ENCODE assay signal across 11 cellular contexts in genomic region chr15:63232400-63232799, GRCh38. TPM values are rescaled to one million over a fixed set of nuclear protein-coding genes. Genes with fewer than 3 reads are reported as not detected.
DNase-seq lines count a peak whose midpoint lies in the region; ATAC-seq and TF ChIP-seq lines count a peak whose summit lies in the region.
"Had no signal": no experiment of that assay in that cellular context is flagged by ENCODE, and none has a peak within 500 bp of the region (broad histone marks: within the 10 kb centered on the region; RNA-seq: fewer than 3 reads in every experiment).

No MANE protein-coding gene starts in this region.

- DNase-seq in activated T-cell treated with anti-CD3 and anti-CD28 coated beads, Interleukin-2, amount 50 U/mL, for 24 hours, result no peak
- DNase-seq in activated T-cell treated with anti-CD3 and anti-CD28 coated beads, Interleukin-2, amount 50 U/mL, for 4 hours, result no peak
- DNase-seq in OCI-LY7 (ENCODE audit: low spot score) (peak; percentile 17), stomach (no peak), NCI-H1930 (lab: John Stamatoyannopoulos, UW) (no peak), NCI-H2029 treated with DMSO at 0.1 percent for 48 hours (lab: John Stamatoyannopoulos, UW) (no peak), NCI-H524 treated with DMSO at 0.1 percent for 48 hours (lab: John Stamatoyannopoulos, UW) (no peak)
- DNase-seq in central memory CD4-positive, alpha-beta T cell, result peak; percentile 35
- DNase-seq: activated effector memory CD4-positive, alpha-beta T cell treated with Interleukin-2 at 50 U/mL for 16 hours; NCI-H446 treated with DMSO at 0.1 percent for 48 hours had no signal

- no peak for ATAC-seq in activated T-cell treated with anti-CD3 and anti-CD28 coated beads, Interleukin-2, amount 50 U/mL, for 4 hours

- WGBS in stomach, 5 donors, result 53 to 69% (median 57%) methylated on average over 4 of the region's 4 CpGs

- no TSS peak for BruUV-seq in OCI-LY7 (replicated peaks; lab: Mats Ljungman, UMichigan)

- peaks cover 83% of the 10 kb centered on the region for H3K4me1 Mint-ChIP-seq in activated T-cell treated with anti-CD3 and anti-CD28 coated beads, Interleukin-2, amount 50 U/mL, for 24 hours (ENCODE audit: low read depth)
- peaks cover 78% of the 10 kb centered on the region for H3K4me1 Mint-ChIP-seq in activated T-cell treated with anti-CD3 and anti-CD28 coated beads, Interleukin-2, amount 50 U/mL, for 4 hours (ENCODE audit: low read depth)

- H3K4me3 ChIP-seq in OCI-LY7 (ENCODE audit: low read depth, low read length, poor library complexity, severe bottlenecking), result no peak overlapping the region
- no peak overlapping the region for H3K4me3 ChIP-seq in stomach
- H3K4me3 ChIP-seq: smooth muscle cell had no signal

- no peaks in the 10 kb centered on the region for H3K27me3 Mint-ChIP-seq in activated T-cell treated with anti-CD3 and anti-CD28 coated beads, Interleukin-2, amount 50 U/mL, for 24 hours
- no peaks in the 10 kb centered on the region for H3K27me3 Mint-ChIP-seq in activated T-cell treated with anti-CD3 and anti-CD28 coated beads, Interleukin-2, amount 50 U/mL, for 4 hours (ENCODE audit: low read depth)

- H3K27ac ChIP-seq in OCI-LY7 (ENCODE audit: low read depth, low read length, poor library complexity, severe bottlenecking) (no peak overlapping the region), stomach (peak overlapping the region in 3 of 5 donors; percentile 19 to 85 (median 79))

- TF ChIP-seq POLR2A in stomach (IDR thresholded peaks at IDR 0.05), result no peak

- no peak for TF ChIP-seq CTCF in OCI-LY7 (conservative IDR thresholded peaks at IDR 0.05; ENCODE audit: low read length)
- TF ChIP-seq CTCF in stomach (IDR thresholded peaks at IDR 0.05), result no peak

- POLR2A ChIA-PET in OCI-LY7 (lab: Charles Lee), result interaction anchor here (0.6 to 3.1 kb wide), 9 partner anchors 8 to 731 kb away, joined by 3 to 13 read pairs (median 4); no protein-coding TSS in a partner anchor

- H3K9me3 ChIP-seq in OCI-LY7 (ENCODE audit: low read length), result no peaks in the 10 kb centered on the region; the same call in 1 of the 2 replicates
- H3K9me3 ChIP-seq in stomach, result no peaks in the 10 kb centered on the region

- no peak overlapping the region for H2AFZ ChIP-seq in OCI-LY7 (ENCODE audit: low read length)

- H4K20me1 ChIP-seq in OCI-LY7 (ENCODE audit: insufficient read depth, low read length), result no peaks in the 10 kb centered on the region

- peak overlapping the region; percentile 52 for H3K4me3 Mint-ChIP-seq in activated T-cell treated with anti-CD3 and anti-CD28 coated beads, Interleukin-2, amount 50 U/mL, for 24 hours
- H3K4me3 Mint-ChIP-seq in activated T-cell treated with anti-CD3 and anti-CD28 coated beads, Interleukin-2, amount 50 U/mL, for 4 hours, result no peak overlapping the region

- H3K36me3 ChIP-seq in OCI-LY7 (ENCODE audit: insufficient read depth, low read length), result no peaks in the 10 kb centered on the region; the same call in 1 of the 2 replicates
- H3K36me3 ChIP-seq in stomach, result no peaks in the 10 kb centered on the region

- H3K4me1 ChIP-seq in OCI-LY7 (ENCODE audit: insufficient read depth, low read length, poor library complexity, severe bottlenecking) (peaks cover 21% of the 10 kb centered on the region), stomach (peaks cover 23 to 85% (median 35%) of the 10 kb centered on the region in 4 donors)

- no peaks in the 10 kb centered on the region for H3K9me2 ChIP-seq in OCI-LY7 (ENCODE audit: insufficient read depth, low read length)

- CTCF ChIA-PET in OCI-LY7 (lab: Charles Lee; ENCODE audit: unreplicated experiment), result interaction anchor here (0.5 kb wide), 1 partner anchor 188 kb away, joined by 5 read pairs; no protein-coding TSS in a partner anchor

- peaks cover 57% of the 10 kb centered on the region for H3K36me3 Mint-ChIP-seq in activated T-cell treated with anti-CD3 and anti-CD28 coated beads, Interleukin-2, amount 50 U/mL, for 24 hours (ENCODE audit: low read depth)
- peaks cover 34% of the 10 kb centered on the region for H3K36me3 Mint-ChIP-seq in activated T-cell treated with anti-CD3 and anti-CD28 coated beads, Interleukin-2, amount 50 U/mL, for 4 hours (ENCODE audit: insufficient read depth)

- H3K27me3 ChIP-seq in stomach, result no peaks in the 10 kb centered on the region

- no peaks in the 10 kb centered on the region; the same call in 1 of the 2 replicates for H3K79me2 ChIP-seq in OCI-LY7 (ENCODE audit: insufficient read depth, low read depth, low read length)

- intact Hi-C loops in OCI-LY7 (cut with micrococcal nuclease; ENCODE audit: unreplicated experiment) (no loop called here), stomach (cut with DNase I; ENCODE audit: low total_unique reads) (no loop called here)

- TF ChIP-seq EP300 in stomach (IDR thresholded peaks at IDR 0.05), result no peak

- H3K9me3 Mint-ChIP-seq in activated T-cell treated with anti-CD3 and anti-CD28 coated beads, Interleukin-2, amount 50 U/mL, for 24 hours, result no peaks in the 10 kb centered on the region
- no peaks in the 10 kb centered on the region for H3K9me3 Mint-ChIP-seq in activated T-cell treated with anti-CD3 and anti-CD28 coated beads, Interleukin-2, amount 50 U/mL, for 4 hours

- peak overlapping the region; percentile 86 for H3K27ac Mint-ChIP-seq in activated T-cell treated with anti-CD3 and anti-CD28 coated beads, Interleukin-2, amount 50 U/mL, for 24 hours

- peak overlapping the region; percentile 43; the same call in 1 of the 2 replicates for H3K4me2 ChIP-seq in OCI-LY7 (ENCODE audit: low read length)
- H3K4me2 ChIP-seq: smooth muscle cell had no signal

RNA-seq across cellular contexts. Expression of gene RAB8B, which starts 43.0 kb away (rescaled TPM):
- 100 to 1,000 TPM; 127 to 166 (median 152) TPM for total RNA-seq in activated T-cell treated with anti-CD3 and anti-CD28 coated beads, Interleukin-2, amount 50 U/mL, for 4 hours
- 4.9 and 9.5 TPM in 2 replicates for total RNA-seq in OCI-LY7 (2014; rRNA removed; shearing (Covaris generic))
- total RNA-seq in OCI-LY7 (2022), result 18.6 and 18.7 TPM in 2 replicates
- total RNA-seq in stomach, result 100 to 1,000 TPM in 1 of 5 donors, 10 to 100 TPM in 3, 1 to 10 TPM in 1; 2.0 to 103 (median 23.2) TPM
- 10 to 100 TPM in 2 of 3 donors, 1 to 10 TPM in 1; 4.5 to 13.6 (median 13.4) TPM for polyA plus RNA-seq in stomach

RNA-seq across cellular contexts. Expression of gene APH1B, which starts 45.0 kb away (rescaled TPM):
- 1 to 10 TPM; 1.9 to 4.2 (median 3.7) TPM for total RNA-seq in activated T-cell treated with anti-CD3 and anti-CD28 coated beads, Interleukin-2, amount 50 U/mL, for 4 hours
- total RNA-seq in OCI-LY7 (2014; rRNA removed; shearing (Covaris generic)), result 6.1 and 8.3 TPM in 2 replicates
- total RNA-seq in OCI-LY7 (2022) (24.1 and 25.5 TPM in 2 replicates), stomach (10 to 100 TPM in 1 of 5 donors, 1 to 10 TPM in 3, under 1 TPM in 1; 0.45 to 23.5 (median 7.6) TPM)
- polyA plus RNA-seq in stomach, result 1 to 10 TPM in 2 of 3 donors, under 1 TPM in 1; 0.92 to 3.8 (median 2.7) TPM

Comparison
In these comparisons a context has a peak if more than half of its experiments do, and no peak if none do; other contexts are left out.
1. DNase-seq: peak in OCI-LY7 (single experiment) and central memory CD4-positive, alpha-beta T cell (single experiment); none in activated T-cell treated with anti-CD3 and anti-CD28 coated beads, Interleukin-2, amount 50 U/mL, for 24 hours (single experiment), activated T-cell treated with anti-CD3 and anti-CD28 coated beads, Interleukin-2, amount 50 U/mL, for 4 hours (single experiment), stomach (single experiment), NCI-H1930 (0 of 2), NCI-H2029 treated with DMSO at 0.1 percent for 48 hours (single experiment) and NCI-H524 treated with DMSO at 0.1 percent for 48 hours (single experiment).